19 cellular contexts compared by ENCODE assay signal in genomic region chr7:98993024-98993897, GRCh38.
DNase-seq lines count a peak whose midpoint lies in the region; ATAC-seq and TF ChIP-seq lines count a peak whose summit lies in the region.
"Had no signal": no experiment of that assay in that cellular context is flagged by ENCODE, and none has a peak within 500 bp of the region (broad histone marks: within the 10 kb centered on the region; RNA-seq: fewer than 3 reads in every experiment).

No MANE protein-coding gene starts in this region.

- in situ Hi-C loops in brain microvascular endothelial cell (cut with HindIII; ENCODE audit: low pct_ligation_motif_present, low sequenced_read_pairs): no loop called here

- no peak overlapping the region for H3K4me2 ChIP-seq in DND-41 (ENCODE audit: insufficient read depth, low read length)
- H3K4me2 ChIP-seq in neuronal stem cell (ENCODE audit: insufficient read depth, low read length, poor library complexity, severe bottlenecking): no peak overlapping the region
- H3K4me2 ChIP-seq: PC-9 had no signal

- H3K79me2 ChIP-seq in DND-41 (ENCODE audit: insufficient read depth, low read length): no peaks in the 10 kb centered on the region

- H3K9ac ChIP-seq in DND-41 (ENCODE audit: low read depth, low read length) (no peak overlapping the region), neuronal stem cell (ENCODE audit: low read depth, low read length, poor library complexity) (peak overlapping the region; percentile 25)

- no peak overlapping the region for H2BK15ac ChIP-seq in neuronal stem cell (ENCODE audit: low read length)

- H4K20me1 ChIP-seq in DND-41 (ENCODE audit: insufficient read depth, low read length): peaks cover 9% of the 10 kb centered on the region; the same call in 1 of the 2 replicates

- H3K36me3 ChIP-seq in DND-41 (ENCODE audit: insufficient read depth, low read length) (peaks cover 91% of the 10 kb centered on the region), brain microvascular endothelial cell (replicated peaks) (peaks cover 37% of the 10 kb centered on the region), neuronal stem cell (replicated peaks in 1 of 2; ENCODE audit: control insufficient read depth in 2 of 2, insufficient read depth in 2 of 2, low read length in 2 of 2) (peaks cover 69 to 100% of the 10 kb centered on the region in 2 donors)

- H3K18ac ChIP-seq in neuronal stem cell (ENCODE audit: low read length): no peak overlapping the region

- H4K8ac ChIP-seq in neuronal stem cell (ENCODE audit: low read depth, low read length): no peak overlapping the region

- TF ChIP-seq CTCF in DND-41 (IDR thresholded peaks at IDR 0.05; ENCODE audit: borderline replicate concordance, extremely low read depth, low read length, poor library complexity, severe bottlenecking) (peak; percentile 41), brain microvascular endothelial cell (IDR thresholded peaks at IDR 0.05; ENCODE audit: low read depth, low read length, missing control alignments) (peak; percentile 34)

- no peak overlapping the region for H3K4me3 ChIP-seq in DND-41 (ENCODE audit: low read depth in 1 of 2, low read length in 2 of 2)
- H3K4me3 ChIP-seq in brain microvascular endothelial cell (ENCODE audit: low read depth, low read length): no peak overlapping the region
- H3K4me3 ChIP-seq in neuronal stem cell (ENCODE audit: low read length in 2 of 2): no peak overlapping the region
- H3K4me3 ChIP-seq: body of pancreas, PC-9, tibial nerve had no signal

- H2BK5ac ChIP-seq in neuronal stem cell (ENCODE audit: low read length): no peak overlapping the region

- H3K9me3 ChIP-seq in DND-41 (ENCODE audit: insufficient read depth, low read length, severe bottlenecking): no peaks in the 10 kb centered on the region
- peaks cover 0 to 2% of the 10 kb centered on the region in 2 donors for H3K9me3 ChIP-seq in neuronal stem cell (replicated peaks in 1 of 2; ENCODE audit: control insufficient read depth in 2 of 2, insufficient read depth in 1 of 2, low read depth in 1 of 2, low read length in 2 of 2)
- H3K9me3 ChIP-seq: body of pancreas, tibial nerve had no signal

- no peak overlapping the region for H2AK5ac ChIP-seq in neuronal stem cell (ENCODE audit: low read depth, low read length)

- no peak overlapping the region for H3K27ac ChIP-seq in DND-41 (ENCODE audit: low read length)
- H3K27ac ChIP-seq in brain microvascular endothelial cell: no peak overlapping the region
- no peak overlapping the region for H3K27ac ChIP-seq in neuronal stem cell (replicated peaks; ENCODE audit: low read length)
- H3K27ac ChIP-seq: body of pancreas, C4-2B, PC-9, tibial nerve had no signal

- H2BK12ac ChIP-seq in neuronal stem cell (ENCODE audit: low read length): no peak overlapping the region

- H4K91ac ChIP-seq in neuronal stem cell (ENCODE audit: low read depth, low read length, poor library complexity): no peak overlapping the region

- H3K14ac ChIP-seq in neuronal stem cell (ENCODE audit: low read length): no peak overlapping the region

- peak overlapping the region; percentile 70 for H3K23ac ChIP-seq in neuronal stem cell (ENCODE audit: low read depth, low read length, poor library complexity)

- no CpG with 5 or more reads among the region's 32 CpGs for WGBS in neuronal stem cell (ENCODE audit: extremely low coverage in 2 of 2, insufficient read length in 2 of 2, insufficient replicate concordance in 1 of 2), 2 donors

- H3K79me1 ChIP-seq in neuronal stem cell (ENCODE audit: low read depth, low read length): no peaks in the 10 kb centered on the region

- no peak for DNase-seq in DND-41
- DNase-seq in HuH-7 (ENCODE audit: low spot score): peak; percentile 47
- DNase-seq in brain microvascular endothelial cell: no peak
- DNase-seq in neuronal stem cell (ENCODE audit: low spot score): no peak
- DNase-seq in OCI-M2 (lab: John Stamatoyannopoulos, UW; ENCODE audit: unreplicated experiment): no peak
- DNase-seq: activated CD4-positive, alpha-beta T cell treated with anti-CD3 and anti-CD28 coated beads, Interleukin-2, amount 10 ng/mL, durations not matched to agents 24 days and 14 days; body of pancreas; head of caudate nucleus; MV-4-11; NCI-H2081; PC-9; stimulated activated naive CD4-positive, alpha-beta T cell; T1000 had no signal

- H3K4me1 ChIP-seq in DND-41 (ENCODE audit: insufficient read depth, low read length): no peaks in the 10 kb centered on the region
- H3K4me1 ChIP-seq in neuronal stem cell (ENCODE audit: control insufficient read depth in 2 of 2, insufficient read depth in 1 of 2, low read depth in 1 of 2, low read length in 2 of 2): no peaks in the 10 kb centered on the region
- H3K4me1 ChIP-seq: body of pancreas, tibial nerve had no signal

- H2AFZ ChIP-seq in DND-41 (ENCODE audit: low read depth, low read length) (no peak overlapping the region), neuronal stem cell (ENCODE audit: low read length) (no peak overlapping the region)
- H2AFZ ChIP-seq: PC-9 had no signal

- H3K4ac ChIP-seq in neuronal stem cell (ENCODE audit: low read length): no peak overlapping the region

- H3K27me3 ChIP-seq in DND-41 (ENCODE audit: insufficient read depth, low read length, poor library complexity): no peaks in the 10 kb centered on the region
- no peaks in the 10 kb centered on the region for H3K27me3 ChIP-seq in brain microvascular endothelial cell (replicated peaks)
- H3K27me3 ChIP-seq in neuronal stem cell (ENCODE audit: control insufficient read depth in 3 of 3, insufficient read depth in 3 of 3, low read depth in 1 of 3, low read length in 3 of 3): no peaks in the 10 kb centered on the region
- H3K27me3 ChIP-seq: body of pancreas, tibial nerve had no signal

- ATAC-seq in DND-41 (ENCODE audit: insufficient read depth, low read depth) (no peak), HG03039 (IDR thresholded peaks at IDR 0.05; ENCODE audit: unreplicated experiment) (no peak), HG03378 (IDR thresholded peaks at IDR 0.05; ENCODE audit: unreplicated experiment) (no peak)
- ATAC-seq in activated CD4-positive, CD25-positive, alpha-beta regulatory T cell treated with anti-CD3 and anti-CD28 coated beads, Interleukin-2, amount 50 U/mL, for 24 hours: no peak
- ATAC-seq: activated naive CD4-positive, alpha-beta T cell treated with anti-CD3 and anti-CD28 coated beads, Interleukin-2, amount 50 U/mL, for 72 hours; body of pancreas had no signal

- no peak overlapping the region for H2BK120ac ChIP-seq in neuronal stem cell (ENCODE audit: low read depth, low read length)
